In the genomic region with DNA sequence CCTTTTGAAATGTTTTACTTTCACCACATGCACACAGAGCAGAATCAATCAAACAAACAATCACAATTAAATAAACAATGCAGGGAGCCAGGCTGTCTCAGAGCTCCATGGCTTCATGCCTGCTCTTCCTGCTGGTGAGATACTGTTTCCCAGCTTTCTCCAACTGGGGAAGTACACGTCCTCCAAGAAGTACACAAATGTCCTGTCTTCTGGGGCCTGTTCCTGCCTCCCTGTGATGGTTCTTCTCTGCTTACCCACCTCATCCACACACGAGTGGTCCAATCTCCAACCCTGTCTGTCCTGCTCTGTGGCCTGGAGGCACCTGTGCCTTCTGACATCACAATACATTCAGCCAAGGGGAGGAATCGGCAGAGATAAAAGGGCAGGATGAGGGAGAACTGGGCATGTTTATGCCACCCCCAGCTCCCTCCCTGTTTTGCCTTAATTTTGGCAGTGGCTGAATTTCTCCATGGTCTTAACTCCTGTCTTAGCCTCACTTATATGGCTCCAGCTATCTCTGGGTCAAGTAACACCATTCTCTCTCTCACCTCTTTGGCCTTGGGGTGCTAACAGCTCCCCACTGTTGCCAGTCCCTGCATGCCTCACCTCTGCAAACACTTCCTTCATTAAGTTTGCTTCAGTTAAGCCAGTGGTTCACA, we compare ENCODE assay signal across 20 cellular contexts.
"Had no signal": no experiment of that assay in that cellular context is flagged by ENCODE, and none has a peak within 500 bp of the region (broad histone marks: within the 10 kb centered on the region; RNA-seq: fewer than 3 reads in every experiment).

No MANE protein-coding gene starts in this region.

- H3K9me3 Mint-ChIP-seq: activated B cell treated with CpG ODN at 0.5 μM for 24 hours; activated naive CD8-positive, alpha-beta T cell treated with anti-CD3 and anti-CD28 coated beads for 36 hours; central memory CD8-positive, alpha-beta T cell; immature natural killer cell; memory B cell; natural killer cell treated with Interleukin-12 subunit alpha and Interleukin-12 subunit beta and Interleukin-15 and Interleukin-18, amount 100 ng/mL, for 72 hours; T-helper 1 cell treated with Interleukin-12 subunit alpha and Interleukin-12 subunit beta and Interleukin-4 antibody, amounts not matched to agents 30 μg/mL and 1 μg/mL, for 36 hours had no signal

- H3K4me1 ChIP-seq: breast epithelium had no signal

- H3K4me3 ChIP-seq: breast epithelium, coronary artery had no signal

- H3K9me3 ChIP-seq: breast epithelium had no signal

- H3K4me1 Mint-ChIP-seq: activated B cell treated with CpG ODN at 0.5 μM for 24 hours; activated naive CD8-positive, alpha-beta T cell treated with anti-CD3 and anti-CD28 coated beads for 36 hours; central memory CD8-positive, alpha-beta T cell; immature natural killer cell; memory B cell had no signal

- DNase-seq: activated B cell treated with CpG ODN at 0.5 μM for 24 hours; activated CD4-positive, alpha-beta T cell treated with anti-CD3 and anti-CD28 coated beads for 4 hours; activated CD4-positive, alpha-beta T cell treated with anti-CD3 and anti-CD28 coated beads, Interleukin-2, amount 50 U/mL, for 48 hours; activated naive CD4-positive, alpha-beta T cell treated with Interleukin-2 at 50 U/mL for 16 hours; activated naive CD8-positive, alpha-beta T cell treated with anti-CD3 and anti-CD28 coated beads for 36 hours; activated T-cell treated with anti-CD3 and anti-CD28 coated beads, Interleukin-2, amount 50 U/mL, for 48 hours; immature natural killer cell; left ventricle myocardium superior; retina; stimulated activated CD4-positive, alpha-beta T cell treated with anti-CD3 and anti-CD28 coated beads, Interleukin-4, amount 100 ng/mL, for 24 hours; stimulated activated naive CD8-positive, alpha-beta T cell treated with anti-CD3 and anti-CD28 coated beads, Interleukin-15, Interleukin-2, amounts not matched to agents 100 U/mL and 50 U/mL, for 24 hours; T1000 had no signal

- H3K4me3 Mint-ChIP-seq: activated B cell treated with CpG ODN at 0.5 μM for 24 hours; activated naive CD8-positive, alpha-beta T cell treated with anti-CD3 and anti-CD28 coated beads for 36 hours; central memory CD8-positive, alpha-beta T cell; immature natural killer cell; memory B cell; natural killer cell treated with Interleukin-12 subunit alpha and Interleukin-12 subunit beta and Interleukin-15 and Interleukin-18, amount 100 ng/mL, for 72 hours; T-helper 1 cell treated with Interleukin-12 subunit alpha and Interleukin-12 subunit beta and Interleukin-4 antibody, amounts not matched to agents 30 μg/mL and 1 μg/mL, for 36 hours had no signal

- H3K27ac ChIP-seq: breast epithelium, coronary artery, epithelial cell of prostate had no signal

- H3K27me3 ChIP-seq: breast epithelium had no signal

- H3K36me3 ChIP-seq: breast epithelium had no signal

- ATAC-seq: left ventricle myocardium superior; natural killer cell treated with Interleukin-12 subunit alpha and Interleukin-12 subunit beta and Interleukin-15 and Interleukin-18, amount 100 ng/mL, for 72 hours; stimulated activated naive CD8-positive, alpha-beta T cell treated with anti-CD3 and anti-CD28 coated beads, Interleukin-15, Interleukin-2, amounts not matched to agents 100 U/mL and 50 U/mL, for 24 hours had no signal

- H3K36me3 Mint-ChIP-seq: activated naive CD8-positive, alpha-beta T cell treated with anti-CD3 and anti-CD28 coated beads for 36 hours; immature natural killer cell; natural killer cell treated with Interleukin-12 subunit alpha and Interleukin-12 subunit beta and Interleukin-15 and Interleukin-18, amount 100 ng/mL, for 72 hours had no signal

- H3K27me3 Mint-ChIP-seq: activated naive CD8-positive, alpha-beta T cell treated with anti-CD3 and anti-CD28 coated beads for 36 hours; progenitor cell of endocrine pancreas had no signal

- H3K27ac Mint-ChIP-seq: activated B cell treated with CpG ODN at 0.5 μM for 24 hours; activated naive CD8-positive, alpha-beta T cell treated with anti-CD3 and anti-CD28 coated beads for 36 hours; immature natural killer cell; memory B cell; natural killer cell treated with Interleukin-12 subunit alpha and Interleukin-12 subunit beta and Interleukin-15 and Interleukin-18, amount 100 ng/mL, for 72 hours; progenitor cell of endocrine pancreas; T-helper 1 cell treated with Interleukin-12 subunit alpha and Interleukin-12 subunit beta and Interleukin-4 antibody, amounts not matched to agents 30 μg/mL and 1 μg/mL, for 36 hours had no signal
